In genomic region chr9:137070906-137071275, GRCh38 we compare ENCODE assay signal across 8 cellular contexts. TPM values are rescaled to one million over a fixed set of nuclear protein-coding genes. Genes with fewer than 3 reads are reported as not detected.
A peak's percentile ranks its signal among the peaks of the same experiment; 100 is the strongest.
DNase-seq lines count a peak whose midpoint lies in the region; ATAC-seq and TF ChIP-seq lines count a peak whose summit lies in the region.

No MANE protein-coding gene starts in this region.

- peak overlapping the region; percentile 79 for H3K4me3 ChIP-seq in ACC112 (ENCODE audit: low read depth, low read length)
- H3K4me3 ChIP-seq in breast epithelium, result peak overlapping the region; percentile 24 to 74 (median 55)
- peak overlapping the region in 1 of 3 donors; percentile 27 for H3K4me3 ChIP-seq in right lobe of liver
- H3K4me3 ChIP-seq in tibial nerve, result peak overlapping the region; percentile 17 to 50 (median 31)
- H3K4me3 ChIP-seq in lower leg skin (ENCODE audit: low read depth, poor library complexity, severe bottlenecking), result no peak overlapping the region

- no peak overlapping the region for H3K27ac ChIP-seq in ACC112 (ENCODE audit: low read depth, low read length)
- H3K27ac ChIP-seq in breast epithelium, result peak overlapping the region; percentile 82 to 91
- peak overlapping the region in 1 of 3 donors; percentile 10 for H3K27ac ChIP-seq in right lobe of liver
- peak overlapping the region; percentile 53 to 91 (median 83) for H3K27ac ChIP-seq in tibial nerve

- peak; percentile 13 for ATAC-seq in GM18517 (IDR thresholded peaks at IDR 0.05; ENCODE audit: unreplicated experiment)
- peak; percentile 1 to 7 (median 2) for ATAC-seq in right lobe of liver
- no peak for ATAC-seq in HG02885 (IDR thresholded peaks at IDR 0.05; ENCODE audit: poor library complexity, unreplicated experiment)

- whole genome bisulfite sequencing in right lobe of liver (ENCODE audit: insufficient coverage, low coverage, low lambda C conversion rate, missing lambda C conversion rate), result 7% methylated on average over 2 of the region's 6 CpGs
- WGBS in tibial nerve, 2 donors, result 7 to 16% methylated on average over 5 to 6 of the region's 6 CpGs
- 27 to 32% methylated on average over 6 of the region's 6 CpGs for WGBS in lower leg skin, 2 donors

- H3K4me1 ChIP-seq in ACC112 (ENCODE audit: control insufficient read depth, insufficient read depth, low read length, unreplicated experiment) (no peaks in the 10 kb centered on the region), breast epithelium (peaks cover 6 to 7% of the 10 kb centered on the region in 2 donors), right lobe of liver (peaks cover 0 to 3% (median 0%) of the 10 kb centered on the region in 4 donors), tibial nerve (peaks cover 0 to 31% (median 13%) of the 10 kb centered on the region in 4 donors)

- H3K27me3 ChIP-seq in ACC112 (ENCODE audit: insufficient read depth, low read length) (no peaks in the 10 kb centered on the region), breast epithelium (peaks cover 0 to 4% of the 10 kb centered on the region in 2 donors), right lobe of liver (peaks cover 0 to 14% of the 10 kb centered on the region in 2 donors), tibial nerve (peaks cover 0 to 8% of the 10 kb centered on the region in 2 donors)

- H3K9me3 ChIP-seq in breast epithelium (no peaks in the 10 kb centered on the region), right lobe of liver (no peaks in the 10 kb centered on the region), tibial nerve (no peaks in the 10 kb centered on the region)

- H3K36me3 ChIP-seq in ACC112 (ENCODE audit: insufficient read depth, low read length) (no peaks in the 10 kb centered on the region), breast epithelium (no peaks in the 10 kb centered on the region), right lobe of liver (no peaks in the 10 kb centered on the region), tibial nerve (no peaks in the 10 kb centered on the region)

- peak in 1 of 2 donors; percentile 29 for TF ChIP-seq EP300 in tibial nerve (IDR thresholded peaks at IDR 0.05)

- peak; percentile 23 to 25 for DNase-seq in NCI-H1930 (lab: John Stamatoyannopoulos, UW)
- no peak for DNase-seq in breast epithelium (ENCODE audit: low spot score in 2 of 2)
- DNase-seq in right lobe of liver, result peak in 1 of 3 donors; percentile 53
- DNase-seq in tibial nerve (ENCODE audit: low spot score in 2 of 2), result peak in 1 of 2 donors; percentile 54
- DNase-seq in lower leg skin (ENCODE audit: low spot score in 2 of 2), result no peak

- H3K79me2 ChIP-seq in ACC112 (ENCODE audit: control insufficient read depth, insufficient read depth, low read length, unreplicated experiment), result no peaks in the 10 kb centered on the region

- intact Hi-C loops in breast epithelium (cut with DNase I; ENCODE audit: low total_unique reads) (no loop called here), right lobe of liver (cut with DNase I) (no loop called here), lower leg skin (cut with DNase I; ENCODE audit: low total_unique reads) (no loop called here)

- TF ChIP-seq POLR2A in breast epithelium (IDR thresholded peaks at IDR 0.05) (no peak), right lobe of liver (IDR thresholded peaks at IDR 0.05) (no peak), tibial nerve (IDR thresholded peaks at IDR 0.05) (no peak), lower leg skin (IDR thresholded peaks at IDR 0.05) (no peak)

- H2AFZ ChIP-seq in ACC112 (ENCODE audit: low read length, unreplicated experiment), result peak overlapping the region; percentile 67

- peak in 1 of 3 donors; percentile 55 for TF ChIP-seq CTCF in breast epithelium (IDR thresholded peaks at IDR 0.05)
- no peak for TF ChIP-seq CTCF in right lobe of liver (IDR thresholded peaks at IDR 0.05)
- TF ChIP-seq CTCF in tibial nerve (IDR thresholded peaks at IDR 0.05), result peak in 3 of 5 experiments; percentile 9 to 60 (median 59)
- TF ChIP-seq CTCF in lower leg skin (IDR thresholded peaks at IDR 0.05), result no peak

RNA-seq across cellular contexts. Expression of gene SAPCD2, which starts 0.5 kb away (rescaled TPM):
- total RNA-seq in breast epithelium (1 to 10 TPM in 2 of 3 donors, under 1 TPM in 1; 0.96 to 2.9 (median 2.8) TPM), right lobe of liver (under 1 TPM in 5 of 6 experiments, not detected in 1; 0.05 to 0.43 (median 0.22) TPM), tibial nerve (under 1 TPM in 2 of 4 donors, not detected in 2; 0.22 to 0.90 TPM), lower leg skin (10 to 100 TPM in 2 of 4 donors, 1 to 10 TPM in 2; 5.7 to 25.6 (median 13.7) TPM)

RNA-seq across cellular contexts. Expression of gene UAP1L1, which starts 6.4 kb away (rescaled TPM):
- total RNA-seq in breast epithelium (10 to 100 TPM in 1 of 3 donors, 1 to 10 TPM in 2; 6.7 to 12.0 (median 6.9) TPM), right lobe of liver (1 to 10 TPM; 1.3 to 4.9 (median 1.9) TPM), tibial nerve (10 to 100 TPM in 2 of 4 donors, 1 to 10 TPM in 2; 8.1 to 20.7 (median 12.3) TPM), lower leg skin (10 to 100 TPM in 1 of 4 donors, 1 to 10 TPM in 3; 6.6 to 13.7 (median 7.9) TPM)

RNA-seq across cellular contexts. Expression of gene MAN1B1, which starts 15.9 kb away (rescaled TPM):
- 10 to 100 TPM; 50.1 to 62.8 (median 50.8) TPM for total RNA-seq in breast epithelium
- total RNA-seq in right lobe of liver, result 10 to 100 TPM; 24.0 to 39.1 (median 28.8) TPM
- 10 to 100 TPM; 47.3 to 58.1 (median 52.1) TPM for total RNA-seq in tibial nerve
- 10 to 100 TPM; 57.7 to 81.0 (median 61.8) TPM for total RNA-seq in lower leg skin

RNA-seq across cellular contexts. Expression of gene ENTPD2, which starts 17.0 kb away (rescaled TPM):
- total RNA-seq in breast epithelium (1 to 10 TPM in 2 of 3 donors, under 1 TPM in 1; 0.16 to 6.7 (median 3.6) TPM), right lobe of liver (1 to 10 TPM in 2 of 6 experiments, under 1 TPM in 4; 0.50 to 2.1 (median 0.80) TPM), tibial nerve (10 to 100 TPM in 3 of 4 donors, 1 to 10 TPM in 1; 7.0 to 21.0 (median 18.1) TPM), lower leg skin (10 to 100 TPM; 10.1 to 14.7 (median 12.1) TPM)

RNA-seq across cellular contexts. Expression of gene NPDC1, which starts 24.9 kb away (rescaled TPM):
- 10 to 100 TPM; 21.9 to 63.9 (median 63.1) TPM for total RNA-seq in breast epithelium
- total RNA-seq in right lobe of liver, result 10 to 100 TPM in 5 of 6 experiments, 1 to 10 TPM in 1; 9.3 to 14.9 (median 12.2) TPM
- total RNA-seq in tibial nerve, result 100 to 1,000 TPM in 3 of 4 donors, 10 to 100 TPM in 1; 80.6 to 269 (median 182) TPM
- total RNA-seq in lower leg skin, result 10 to 100 TPM; 29.1 to 63.9 (median 56.1) TPM

Comparison
In these comparisons a context has a peak if more than half of its experiments do, and no peak if none do; other contexts are left out.
1. DNase-seq: peak in NCI-H1930 (2 of 2); none in breast epithelium (0 of 2) and lower leg skin (0 of 2).
2. CTCF ChIP-seq: peak in tibial nerve (3 of 5); none in right lobe of liver (0 of 4) and lower leg skin (0 of 3).